ENCODE assay signal across 19 cellular contexts in the genomic region with DNA sequence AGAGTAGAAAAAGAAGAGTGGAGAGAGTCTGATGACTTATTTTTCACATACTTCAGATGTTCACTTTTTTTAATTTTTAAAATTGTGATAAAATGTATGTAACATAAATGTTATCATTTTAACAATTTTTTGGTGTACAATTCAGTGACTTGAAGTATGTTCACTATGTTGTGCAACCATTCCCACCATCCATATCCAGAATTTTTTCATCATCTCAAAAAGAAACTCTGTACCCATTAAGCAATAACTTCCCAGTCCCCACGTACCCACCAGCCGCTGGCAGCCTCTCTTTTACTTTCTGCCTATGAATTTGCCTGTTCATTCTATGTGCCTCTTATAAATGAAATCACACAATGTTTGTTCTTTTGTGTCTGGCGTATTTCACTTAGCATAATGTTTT. TPM values are rescaled to one million over a fixed set of nuclear protein-coding genes. Genes with fewer than 3 reads are reported as not detected.
DNase-seq lines count a peak whose midpoint lies in the region; FAIRE-seq and TF ChIP-seq lines count a peak whose summit lies in the region.
"Had no signal": no experiment of that assay in that cellular context is flagged by ENCODE, and none has a peak within 500 bp of the region (broad histone marks: within the 10 kb centered on the region; RNA-seq: fewer than 3 reads in every experiment).

No MANE protein-coding gene starts in this region.

- intact Hi-C loops in endothelial cell of umbilical vein (cut with micrococcal nuclease), result loop anchor here (1.0 kb wide), 1 partner anchor 190 kb away; no protein-coding TSS in a partner anchor

- DNase-seq in SIG-M5 treated with dmso at 0.1 percent for 504 hours (lab: John Stamatoyannopoulos, UW; ENCODE audit: unreplicated experiment), result peak; percentile 19
- no peak for DNase-seq in SIG-M5 (lab: John Stamatoyannopoulos, UW)
- DNase-seq in SK-N-SH, result no peak
- no peak for DNase-seq in endothelial cell of umbilical vein (ENCODE audit: low read depth, low spot score)
- no peak for DNase-seq in smooth muscle cell (lab: John Stamatoyannopoulos, UW; ENCODE audit: unreplicated experiment)
- no peak for DNase-seq in A172 (ENCODE audit: low spot score)
- DNase-seq in dermis blood vessel endothelial cell, result no peak
- DNase-seq in stimulated activated CD4-positive, alpha-beta T cell treated with anti-CD3 and anti-CD28 coated beads, Interleukin-4, amount 100 ng/mL, for 1 hour, result no peak
- DNase-seq: 8988T; CD4-positive, alpha-beta memory T cell; COR-L47; GOT3; NCI-H1105 treated with DMSO at 0.1 percent for 48 hours; NCI-H2029; NCI-H69; Peyer's patch; SHP77 treated with DMSO at 0.1 percent for 48 hours had no signal

- H3F3A ChIP-seq in SK-N-SH (replicated peaks; ENCODE audit: insufficient read depth) (peaks cover 20% of the 10 kb centered on the region), smooth muscle cell (ENCODE audit: low read depth) (no peaks in the 10 kb centered on the region)

- POLR2A ChIA-PET in SK-N-SH (lab: Yijun Ruan, JAX) (interaction anchor here (0.6 kb wide), 1 partner anchor 9 kb away, joined by 3 read pairs; no protein-coding TSS in a partner anchor), endothelial cell of umbilical vein (lab: Charles Lee) (no interaction called here)

- H3K4me1 ChIP-seq in SK-N-SH (ENCODE audit: control insufficient read depth in 1 of 2, insufficient read depth in 2 of 2, low read depth in 1 of 2, low read length in 1 of 2) (peaks cover 0 to 5% of the 10 kb centered on the region in 2 experiments; a peak in 2 of 4 replicates), endothelial cell of umbilical vein (ENCODE audit: control insufficient read depth, extremely low read depth, insufficient read depth, low read length) (no peaks in the 10 kb centered on the region), smooth muscle cell (ENCODE audit: low read depth) (no peaks in the 10 kb centered on the region)
- H3K4me1 ChIP-seq: Peyer's patch had no signal

- no peaks in the 10 kb centered on the region for H3K9me3 ChIP-seq in SK-N-SH
- H3K9me3 ChIP-seq in endothelial cell of umbilical vein (replicated peaks; ENCODE audit: control insufficient read depth, insufficient read depth, low read length), result no peaks in the 10 kb centered on the region
- no peaks in the 10 kb centered on the region for H3K9me3 ChIP-seq in smooth muscle cell (replicated peaks; ENCODE audit: low read depth)
- H3K9me3 ChIP-seq: HAP-1, Peyer's patch had no signal

- peak overlapping the region; percentile 57 for H3K4me2 ChIP-seq in SK-N-SH
- no peak overlapping the region for H3K4me2 ChIP-seq in endothelial cell of umbilical vein (ENCODE audit: insufficient read depth, low read length)
- H3K4me2 ChIP-seq in smooth muscle cell, result no peak overlapping the region
- H3K4me2 ChIP-seq: BLaER1 treated with 17β-estradiol and CSF1 and Interleukin-3, amounts not matched to agents 10 nM and 100 nM had no signal

- H3K9me1 ChIP-seq in endothelial cell of umbilical vein (replicated peaks; ENCODE audit: control insufficient read depth, extremely low read depth, insufficient read depth, low read length), result no peaks in the 10 kb centered on the region

- CTCF ChIA-PET in SK-N-SH (lab: Yijun Ruan, JAX) (interaction anchor here (0.7 to 1.2 kb wide), 3 partner anchors 18 to 190 kb away, joined by 3 to 8 read pairs (median 3); no protein-coding TSS in a partner anchor), endothelial cell of umbilical vein (lab: Charles Lee) (interaction anchor here (0.7 to 1.4 kb wide), 19 partner anchors 8 to 208 kb away, joined by 3 to 44 read pairs (median 4); a partner anchor contains a TSS)

- H3K27me3 ChIP-seq in SK-N-SH (ENCODE audit: insufficient read depth) (no peaks in the 10 kb centered on the region), endothelial cell of umbilical vein (ENCODE audit: control insufficient read depth in 2 of 2, insufficient read depth in 2 of 2, low read length in 2 of 2) (no peaks in the 10 kb centered on the region), smooth muscle cell (ENCODE audit: low read depth) (no peaks in the 10 kb centered on the region)
- H3K27me3 ChIP-seq: BLaER1 treated with 17β-estradiol and CSF1 and Interleukin-3, amounts not matched to agents 10 nM and 100 nM; Peyer's patch had no signal

- WGBS in SK-N-SH (ENCODE audit: low lambda C conversion rate), result 32% methylated on average over 3 of the region's 3 CpGs
- WGBS in smooth muscle cell (ENCODE audit: low lambda C conversion rate), result 85% methylated on average over 3 of the region's 3 CpGs

- H3K9me2 ChIP-seq in SK-N-SH, result no peaks in the 10 kb centered on the region

- peak; percentile 8 for FAIRE-seq in endothelial cell of umbilical vein (lab: Jason Lieb, UNC)

- H3K9ac ChIP-seq in SK-N-SH, result no peak overlapping the region; the same call in 1 of the 2 replicates
- no peak overlapping the region for H3K9ac ChIP-seq in endothelial cell of umbilical vein (replicated peaks; ENCODE audit: extremely low read depth, insufficient read depth, low read length)
- no peak overlapping the region for H3K9ac ChIP-seq in smooth muscle cell (ENCODE audit: low read depth)
- H3K9ac ChIP-seq: BLaER1 treated with 17β-estradiol and CSF1 and Interleukin-3, amounts not matched to agents 10 nM and 100 nM had no signal

- no peaks in the 10 kb centered on the region for H4K20me1 ChIP-seq in SK-N-SH (ENCODE audit: insufficient read depth)
- no peaks in the 10 kb centered on the region for H4K20me1 ChIP-seq in endothelial cell of umbilical vein (replicated peaks; ENCODE audit: control insufficient read depth, extremely low read depth, insufficient read depth, low read length)
- H4K20me1 ChIP-seq in smooth muscle cell (ENCODE audit: low read depth), result no peaks in the 10 kb centered on the region
- H4K20me1 ChIP-seq: BLaER1 treated with 17β-estradiol and CSF1 and Interleukin-3, amounts not matched to agents 10 nM and 100 nM had no signal

- H3K36me3 ChIP-seq in SK-N-SH (replicated peaks in 1 of 2; ENCODE audit: control insufficient read depth in 1 of 2, insufficient read depth in 2 of 2, low read length in 1 of 2) (no peaks in the 10 kb centered on the region), endothelial cell of umbilical vein (ENCODE audit: control insufficient read depth in 2 of 2, extremely low read depth in 1 of 2, insufficient read depth in 2 of 2, low read length in 2 of 2) (no peaks in the 10 kb centered on the region), smooth muscle cell (ENCODE audit: low read depth) (no peaks in the 10 kb centered on the region)
- H3K36me3 ChIP-seq: BLaER1 treated with 17β-estradiol and CSF1 and Interleukin-3, amounts not matched to agents 10 nM and 100 nM; HAP-1; Peyer's patch had no signal

- H3K4me3 ChIP-seq in SK-N-SH (ENCODE audit: low read depth in 2 of 2, low read length in 1 of 2), result no peak overlapping the region
- no peak overlapping the region for H3K4me3 ChIP-seq in endothelial cell of umbilical vein (replicated peaks in 1 of 3; ENCODE audit: insufficient read depth in 1 of 3, low read depth in 1 of 3, low read length in 3 of 3)
- H3K4me3 ChIP-seq in smooth muscle cell, result no peak overlapping the region
- H3K4me3 ChIP-seq: BLaER1 treated with 17β-estradiol and CSF1 and Interleukin-3, amounts not matched to agents 10 nM and 100 nM; HAP-1; Peyer's patch had no signal

- TF ChIP-seq RAD21 in SK-N-SH (IDR thresholded peaks at IDR 0.05; ENCODE audit: low read length), result no peak

- TF ChIP-seq POLR2A in endothelial cell of umbilical vein (IDR thresholded peaks at IDR 0.05; ENCODE audit: low read depth, low read length), result no peak

- H2AFZ ChIP-seq in SK-N-SH (ENCODE audit: low read depth), result peak overlapping the region; percentile 53
- no peak overlapping the region for H2AFZ ChIP-seq in endothelial cell of umbilical vein (ENCODE audit: low read depth, low read length)
- peak overlapping the region; percentile 54 for H2AFZ ChIP-seq in smooth muscle cell (ENCODE audit: low read depth)

- BruUV-seq in endothelial cell of umbilical vein (replicated peaks; lab: Mats Ljungman, UMichigan), result no TSS peak

- TF ChIP-seq CTCF in SK-N-SH (IDR thresholded peaks at IDR 0.05) (no peak), endothelial cell of umbilical vein (IDR thresholded peaks at IDR 0.05; ENCODE audit: extremely low read depth in 1 of 2, insufficient read depth in 1 of 2, low read depth in 1 of 2, low read length in 2 of 2) (no peak), smooth muscle cell (IDR thresholded peaks at IDR 0.05; ENCODE audit: borderline replicate concordance, insufficient read depth, poor library complexity, severe bottlenecking) (no peak)

- H3K27ac ChIP-seq in SK-N-SH (ENCODE audit: low read depth in 2 of 2, low read length in 1 of 2) (no peak overlapping the region), endothelial cell of umbilical vein (ENCODE audit: insufficient read depth, low read depth, low read length) (no peak overlapping the region), smooth muscle cell (ENCODE audit: low read depth) (no peak overlapping the region)
- H3K27ac ChIP-seq: BLaER1 treated with 17β-estradiol and CSF1 and Interleukin-3, amounts not matched to agents 10 nM and 100 nM; Peyer's patch had no signal

- dilution Hi-C loops in endothelial cell of umbilical vein (cut with MboI; ENCODE audit: extremely low pct_ligation_motif_present, low sequenced_read_pairs), result no loop called here

- no peak for TF ChIP-seq EP300 in SK-N-SH (IDR thresholded peaks at IDR 0.05; ENCODE audit: borderline replicate concordance in 1 of 2, low read depth in 1 of 2, low read length in 1 of 2)

- no peaks in the 10 kb centered on the region for H3K79me2 ChIP-seq in SK-N-SH (ENCODE audit: insufficient read depth)
- no peaks in the 10 kb centered on the region for H3K79me2 ChIP-seq in endothelial cell of umbilical vein (ENCODE audit: control insufficient read depth, insufficient read depth, low read length)
- H3K79me2 ChIP-seq in smooth muscle cell (ENCODE audit: low read depth), result no peaks in the 10 kb centered on the region

RNA-seq across cellular contexts. Expression of a gene that starts 6.8 kb away (rescaled TPM):
- polyA plus RNA-seq in SK-N-SH (2012; rRNA removed) (36.6 and 36.8 TPM in 2 replicates), endothelial cell of umbilical vein (29.7 and 30.3 TPM in 2 replicates), smooth muscle cell (366 and 394 TPM in 2 replicates)
- polyA plus RNA-seq in SK-N-SH (2012; cell fraction: cytosol; rRNA removed), result 45.4 and 74.2 TPM in 2 replicates
- 12.0 and 20.4 TPM in 2 replicates for polyA plus RNA-seq in SK-N-SH (2012; cell fraction: nucleus; rRNA removed)
- total RNA-seq in endothelial cell of umbilical vein (191 and 221 TPM in 2 replicates), smooth muscle cell (95.3 TPM in 2 replicates), dermis blood vessel endothelial cell (46.3 and 53.9 TPM in 2 replicates)
- polyA plus RNA-seq in endothelial cell of umbilical vein (2011; cell fraction: cytosol; rRNA removed), result 49.9 and 65.8 TPM in 2 replicates
- polyA plus RNA-seq in endothelial cell of umbilical vein (2011; cell fraction: nucleus; rRNA removed), result 33.7 and 34.6 TPM in 2 replicates
- polyA plus RNA-seq in endothelial cell of umbilical vein (2012), result 163 and 187 TPM in 2 replicates
- 9.4 and 12.8 TPM in 2 replicates for polyA minus RNA-seq in endothelial cell of umbilical vein
- 11.0 TPM for polyA minus RNA-seq in endothelial cell of umbilical vein (2011; cell fraction: cytosol; rRNA and poly(A)+ RNA removed)
- polyA minus RNA-seq in endothelial cell of umbilical vein (2011; cell fraction: nucleus; rRNA and poly(A)+ RNA removed), result 16.0 and 16.1 TPM in 2 replicates
- total RNA-seq in A172 (2014; rRNA removed; shearing (Covaris generic)), result 82.3 and 133 TPM in 2 replicates

RNA-seq across cellular contexts. Expression of a gene that starts 43.3 kb away (rescaled TPM):
- polyA plus RNA-seq in SK-N-SH (2012; rRNA removed) (5.9 and 6.4 TPM in 2 replicates), endothelial cell of umbilical vein (7.6 and 9.4 TPM in 2 replicates), smooth muscle cell (4.9 and 7.2 TPM in 2 replicates)
- polyA plus RNA-seq in SK-N-SH (2012; cell fraction: cytosol; rRNA removed), result 8.3 and 9.0 TPM in 2 replicates
- polyA plus RNA-seq in SK-N-SH (2012; cell fraction: nucleus; rRNA removed), result 2.5 and 4.2 TPM in 2 replicates
- total RNA-seq in endothelial cell of umbilical vein (25.9 and 28.7 TPM in 2 replicates), smooth muscle cell (5.4 and 6.5 TPM in 2 replicates), dermis blood vessel endothelial cell (6.4 and 7.5 TPM in 2 replicates)
- polyA plus RNA-seq in endothelial cell of umbilical vein (2011; cell fraction: cytosol; rRNA removed), result 14.6 and 20.8 TPM in 2 replicates
- 9.0 and 14.1 TPM in 2 replicates for polyA plus RNA-seq in endothelial cell of umbilical vein (2011; cell fraction: nucleus; rRNA removed)
- polyA plus RNA-seq in endothelial cell of umbilical vein (2012), result 7.4 and 15.5 TPM in 2 replicates
- polyA minus RNA-seq in endothelial cell of umbilical vein, result 5.7 and 6.3 TPM in 2 replicates
- 21.1 TPM for polyA minus RNA-seq in endothelial cell of umbilical vein (2011; cell fraction: cytosol; rRNA and poly(A)+ RNA removed)
- polyA minus RNA-seq in endothelial cell of umbilical vein (2011; cell fraction: nucleus; rRNA and poly(A)+ RNA removed), result 5.5 and 9.9 TPM in 2 replicates
- 24.4 and 28.6 TPM in 2 replicates for total RNA-seq in A172 (2014; rRNA removed; shearing (Covaris generic))

RNA-seq across cellular contexts. Expression of a gene that starts 43.4 kb away (rescaled TPM):
- polyA plus RNA-seq in SK-N-SH (2012; rRNA removed), result 16.4 and 19.9 TPM in 2 replicates
- polyA plus RNA-seq in SK-N-SH (2012; cell fraction: cytosol; rRNA removed), result 16.3 and 16.5 TPM in 2 replicates
- polyA plus RNA-seq in SK-N-SH (2012; cell fraction: nucleus; rRNA removed), result 7.4 and 8.2 TPM in 2 replicates
- total RNA-seq in endothelial cell of umbilical vein, result 19.5 and 23.1 TPM in 2 replicates
- polyA plus RNA-seq in endothelial cell of umbilical vein, result 17.7 and 20.8 TPM in 2 replicates
- polyA plus RNA-seq in endothelial cell of umbilical vein (2011; cell fraction: cytosol; rRNA removed), result 14.4 TPM in 2 replicates
- polyA plus RNA-seq in endothelial cell of umbilical vein (2011; cell fraction: nucleus; rRNA removed), result 4.5 and 5.3 TPM in 2 replicates
- 17.7 and 22.6 TPM in 2 replicates for polyA plus RNA-seq in endothelial cell of umbilical vein (2012)
- 6.0 and 10.6 TPM in 2 replicates for polyA minus RNA-seq in endothelial cell of umbilical vein
- polyA minus RNA-seq in endothelial cell of umbilical vein (2011; cell fraction: cytosol; rRNA and poly(A)+ RNA removed), result 11.2 TPM
- polyA minus RNA-seq in endothelial cell of umbilical vein (2011; cell fraction: nucleus; rRNA and poly(A)+ RNA removed), result 1.6 and 2.8 TPM in 2 replicates
- 16.4 and 18.6 TPM in 2 replicates for total RNA-seq in smooth muscle cell
- 31.0 and 31.5 TPM in 2 replicates for polyA plus RNA-seq in smooth muscle cell
- 22.0 and 26.3 TPM in 2 replicates for total RNA-seq in A172 (2014; rRNA removed; shearing (Covaris generic))
- total RNA-seq in dermis blood vessel endothelial cell, result 25.9 and 26.3 TPM in 2 replicates
